Comparison of ENCODE assay signal across 1 cellular context in genomic region chr7:138459300-138460175, GRCh38.
TF ChIP-seq lines count a peak whose summit lies in the region.

No MANE protein-coding gene starts in this region.

TF ChIP-seq in GM12878, 131 proteins besides CTCF, POLR2A, EP300 and RAD21 (continued from another document):
- 0 out of 2 replicates have a peak, but pooled peaks have one; percentile 31 for TF ChIP-seq IRF3 (IDR thresholded peaks at IDR 0.05)
- 0 out of 2 replicates have a peak, but pooled peaks have one; percentile 40 for TF ChIP-seq NFIC (IDR thresholded peaks at IDR 0.05; ENCODE audit: low read depth, low read length)
- TF ChIP-seq NR2C2 (IDR thresholded peaks at IDR 0.05; ENCODE audit: borderline replicate concordance, control insufficient read depth, insufficient read length, low read depth), result no peak
- peak; percentile 29 for TF ChIP-seq SKIL (IDR thresholded peaks at IDR 0.05; ENCODE audit: low read depth, poor library complexity, severe bottlenecking)
- TF ChIP-seq ESRRA (IDR thresholded peaks at IDR 0.05; ENCODE audit: low read length), result no peak
- no peak for TF ChIP-seq YBX1 (IDR thresholded peaks at IDR 0.05)
- no peak for TF ChIP-seq SIN3A (IDR thresholded peaks at IDR 0.05; ENCODE audit: low read depth, low read length)
- TF ChIP-seq SMC3 (IDR thresholded peaks at IDR 0.05; ENCODE audit: borderline replicate concordance, low read length), result no peak
TF ChIP-seq in GM12878: peak in this region for 20.
